23 cellular contexts compared by ENCODE assay signal in genomic region chr5:169289520-169289919, GRCh38. TPM values are rescaled to one million over a fixed set of nuclear protein-coding genes. Genes with fewer than 3 reads are reported as not detected.
DNase-seq lines count a peak whose midpoint lies in the region; ATAC-seq and TF ChIP-seq lines count a peak whose summit lies in the region.
"Had no signal": no experiment of that assay in that cellular context is flagged by ENCODE, and none has a peak within 500 bp of the region (broad histone marks: within the 10 kb centered on the region; RNA-seq: fewer than 3 reads in every experiment).

No MANE protein-coding gene starts in this region.

- no peaks in the 10 kb centered on the region for H4K20me1 ChIP-seq in mammary epithelial cell (ENCODE audit: insufficient read depth, low read length)

- no peaks in the 10 kb centered on the region for H3K36me3 ChIP-seq in mammary epithelial cell (ENCODE audit: insufficient read depth, low read length)
- H3K36me3 ChIP-seq in RWPE2 (ENCODE audit: low read depth), result no peaks in the 10 kb centered on the region
- no peaks in the 10 kb centered on the region for H3K36me3 ChIP-seq in stomach smooth muscle (ENCODE audit: control insufficient read depth in 2 of 2, insufficient read depth in 2 of 2, low read length in 2 of 2)
- H3K36me3 ChIP-seq: heart right ventricle, left lung, vagina had no signal

- no peak overlapping the region for H3K4me3 Mint-ChIP-seq in MCF 10A (ENCODE audit: unreplicated experiment)
- no peak overlapping the region for H3K4me3 Mint-ChIP-seq in stimulated activated memory B cell treated with anti-CD40 and anti-IgM and Interleukin-4, amounts not matched to agents 10 μg/mL and 1 μg/mL and 100 μg/mL, for 72 hours
- H3K4me3 Mint-ChIP-seq: activated CD4-positive, alpha-beta T cell treated with anti-CD3 and anti-CD28 coated beads, Interleukin-2, amount 10 ng/mL, durations not matched to agents 24 days and 14 days; activated CD8-positive, alpha-beta memory T cell treated with anti-CD3 and anti-CD28 coated beads, Interleukin-2, amount 10 ng/mL, durations not matched to agents 7 days and 5 days; activated naive CD8-positive, alpha-beta T cell; activated T-helper 1 cell treated with anti-CD3 and anti-CD28 coated beads, Interleukin-12 subunit alpha, Interleukin-12 subunit beta, Interleukin-2, Interleukin-4 antibody, amounts not matched to agents 30 ng/mL and 10 ng/mL and 1 ng/mL, durations not matched to agents 14 hours and 24 hours and 36 hours; T-cell had no signal

- dilution Hi-C loops in mammary epithelial cell (cut with HindIII; ENCODE audit: low sequenced_read_pairs), result loop anchor here (5.0 kb wide), 1 partner anchor 33 kb away; no protein-coding TSS in a partner anchor

- peaks cover 45% of the 10 kb centered on the region for H3K79me2 ChIP-seq in mammary epithelial cell (ENCODE audit: insufficient read depth, low read length)

- no peak overlapping the region for H3K27ac Mint-ChIP-seq in MCF 10A (ENCODE audit: low read depth, unreplicated experiment)
- H3K27ac Mint-ChIP-seq in stimulated activated memory B cell treated with anti-CD40 and anti-IgM and Interleukin-4, amounts not matched to agents 10 μg/mL and 1 μg/mL and 100 μg/mL, for 72 hours, result no peak overlapping the region
- H3K27ac Mint-ChIP-seq: activated CD4-positive, alpha-beta T cell treated with anti-CD3 and anti-CD28 coated beads, Interleukin-2, amount 10 ng/mL, durations not matched to agents 24 days and 14 days; activated CD8-positive, alpha-beta memory T cell treated with anti-CD3 and anti-CD28 coated beads, Interleukin-2, amount 10 ng/mL, durations not matched to agents 7 days and 5 days; activated naive CD8-positive, alpha-beta T cell; activated T-helper 1 cell treated with anti-CD3 and anti-CD28 coated beads, Interleukin-12 subunit alpha, Interleukin-12 subunit beta, Interleukin-2, Interleukin-4 antibody, amounts not matched to agents 30 ng/mL and 10 ng/mL and 1 ng/mL, durations not matched to agents 14 hours and 24 hours and 36 hours; T-cell had no signal

- H3K9me3 ChIP-seq in mammary epithelial cell (replicated peaks; ENCODE audit: insufficient read depth, low read length) (no peaks in the 10 kb centered on the region), RWPE2 (ENCODE audit: severe bottlenecking) (no peaks in the 10 kb centered on the region), stomach smooth muscle (ENCODE audit: control insufficient read depth in 2 of 2, low read length in 2 of 2) (no peaks in the 10 kb centered on the region)
- H3K9me3 ChIP-seq: vagina had no signal

- POLR2A ChIA-PET in MCF 10A (lab: Yijun Ruan, JAX), result no interaction called here

- H2AFZ ChIP-seq in mammary epithelial cell (ENCODE audit: low read depth, low read length), result no peak overlapping the region

- H3K4me3 ChIP-seq in mammary epithelial cell (replicated peaks in 1 of 3; ENCODE audit: insufficient read depth in 1 of 3, low read depth in 2 of 3, low read length in 3 of 3) (no peak overlapping the region), RWPE2 (ENCODE audit: severe bottlenecking) (no peak overlapping the region), stomach smooth muscle (ENCODE audit: low read length in 2 of 2) (peak overlapping the region in 1 of 2 donors; percentile 40)
- H3K4me3 ChIP-seq: heart right ventricle, left lung, vagina had no signal

- H3K9ac ChIP-seq in mammary epithelial cell (ENCODE audit: insufficient read depth, low read length), result no peak overlapping the region
- H3K9ac ChIP-seq in stomach smooth muscle (ENCODE audit: low read length in 2 of 2), result no peak overlapping the region

- H3K9me3 Mint-ChIP-seq in MCF 10A (ENCODE audit: unreplicated experiment), result no peaks in the 10 kb centered on the region
- no peaks in the 10 kb centered on the region for H3K9me3 Mint-ChIP-seq in stimulated activated memory B cell treated with anti-CD40 and anti-IgM and Interleukin-4, amounts not matched to agents 10 μg/mL and 1 μg/mL and 100 μg/mL, for 72 hours
- H3K9me3 Mint-ChIP-seq: activated CD4-positive, alpha-beta T cell treated with anti-CD3 and anti-CD28 coated beads, Interleukin-2, amount 10 ng/mL, durations not matched to agents 24 days and 14 days; activated T-helper 1 cell treated with anti-CD3 and anti-CD28 coated beads, Interleukin-12 subunit alpha, Interleukin-12 subunit beta, Interleukin-2, Interleukin-4 antibody, amounts not matched to agents 30 ng/mL and 10 ng/mL and 1 ng/mL, durations not matched to agents 14 hours and 24 hours and 36 hours had no signal

- ATAC-seq in RWPE2 (ENCODE audit: low read depth), result peak; percentile 35; the same call in 2 of the 3 replicates
- ATAC-seq in foreskin keratinocyte, result no peak
- ATAC-seq in stimulated activated memory B cell treated with anti-CD40 and anti-IgM and Interleukin-4, amounts not matched to agents 10 μg/mL and 1 μg/mL and 100 μg/mL, for 72 hours, result no peak
- ATAC-seq: activated CD8-positive, alpha-beta memory T cell treated with anti-CD3 and anti-CD28 coated beads, Interleukin-2, amount 10 ng/mL, durations not matched to agents 7 days and 5 days; left lung had no signal

- in situ Hi-C loops in mammary epithelial cell (cut with MboI; ENCODE audit: low sequenced_read_pairs in 2 of 2), result no loop called here

- H3K36me3 Mint-ChIP-seq in MCF 10A (ENCODE audit: insufficient read depth, unreplicated experiment), result no peaks in the 10 kb centered on the region
- H3K36me3 Mint-ChIP-seq in stimulated activated memory B cell treated with anti-CD40 and anti-IgM and Interleukin-4, amounts not matched to agents 10 μg/mL and 1 μg/mL and 100 μg/mL, for 72 hours, result no peaks in the 10 kb centered on the region
- H3K36me3 Mint-ChIP-seq: activated CD8-positive, alpha-beta memory T cell treated with anti-CD3 and anti-CD28 coated beads, Interleukin-2, amount 10 ng/mL, durations not matched to agents 7 days and 5 days; activated naive CD8-positive, alpha-beta T cell; T-cell had no signal

- intact Hi-C loops in MCF 10A (cut with micrococcal nuclease), result no loop called here
- intact Hi-C loops in mammary epithelial cell (cut with micrococcal nuclease), result no loop called here

- H3K4me2 ChIP-seq in mammary epithelial cell (ENCODE audit: insufficient read depth, low read depth, low read length), result no peak overlapping the region

- CTCF ChIA-PET in MCF 10A (lab: Yijun Ruan, JAX) (interaction anchor here (0.6 to 1.4 kb wide), 4 partner anchors 12 to 302 kb away, joined by 3 to 4 read pairs (median 3); no protein-coding TSS in a partner anchor), mammary epithelial cell (lab: Charles Lee; ENCODE audit: low non-redundant PET) (no interaction called here)

- H3K4me1 ChIP-seq in mammary epithelial cell (ENCODE audit: insufficient read depth, low read length) (peaks cover 14% of the 10 kb centered on the region), RWPE2 (ENCODE audit: insufficient read depth, poor library complexity, severe bottlenecking) (no peaks in the 10 kb centered on the region), foreskin keratinocyte (no peaks in the 10 kb centered on the region), stomach smooth muscle (ENCODE audit: control insufficient read depth, insufficient read depth, low read length) (peaks cover 50% of the 10 kb centered on the region)
- H3K4me1 ChIP-seq: left lung had no signal

- DNase-seq in MCF 10A (ENCODE audit: unreplicated experiment) (peak; percentile 22), mammary epithelial cell (no peak), RWPE2 (ENCODE audit: low spot score) (no peak), foreskin keratinocyte (no peak), NAMALWA (ENCODE audit: low spot score) (no peak), COLO668 (lab: John Stamatoyannopoulos, UW; ENCODE audit: unreplicated experiment) (no peak)
- DNase-seq: activated CD4-positive, alpha-beta T cell treated with anti-CD3 and anti-CD28 coated beads, Interleukin-2, amount 10 ng/mL, durations not matched to agents 24 days and 14 days; activated CD8-positive, alpha-beta memory T cell treated with anti-CD3 and anti-CD28 coated beads, Interleukin-2, amount 10 ng/mL, durations not matched to agents 7 days and 5 days; C1 segment of cervical spinal cord; DMS153; heart right ventricle; left lung; NCI-H2107; NCI-H524 treated with DMSO at 0.1 percent for 48 hours; retina; Right ventricle myocardium superior; stimulated activated CD8-positive, alpha-beta memory T cell treated with anti-CD3 and anti-CD28 coated beads, Interleukin-4, amount 100 ng/mL, for 48 hours; T-cell had no signal

- no peak overlapping the region for H3K27ac ChIP-seq in mammary epithelial cell (ENCODE audit: insufficient read depth, low read depth, low read length)
- no peak overlapping the region for H3K27ac ChIP-seq in RWPE2 (ENCODE audit: poor library complexity, severe bottlenecking)
- no peak overlapping the region for H3K27ac ChIP-seq in foreskin keratinocyte
- H3K27ac ChIP-seq in stomach smooth muscle (ENCODE audit: low read length), result peak overlapping the region; percentile 75
- H3K27ac ChIP-seq: heart right ventricle, left lung, vagina had no signal

- WGBS in mammary epithelial cell (ENCODE audit: low coverage, missing lambda C conversion rate), result 92% methylated on average over 2 of the region's 2 CpGs

- BruUV-seq in MCF 10A (replicated peaks; lab: Mats Ljungman, UMichigan) (no TSS peak), mammary epithelial cell (replicated peaks; lab: Mats Ljungman, UMichigan) (no TSS peak)

- H3K27me3 ChIP-seq in mammary epithelial cell (ENCODE audit: insufficient read depth, low read length) (no peaks in the 10 kb centered on the region), RWPE2 (ENCODE audit: insufficient read depth, poor library complexity, severe bottlenecking) (no peaks in the 10 kb centered on the region), foreskin keratinocyte (no peaks in the 10 kb centered on the region), stomach smooth muscle (ENCODE audit: control insufficient read depth in 1 of 2, insufficient read depth in 2 of 2, low read length in 2 of 2) (no peaks in the 10 kb centered on the region)
- H3K27me3 ChIP-seq: left lung, vagina had no signal

- TF ChIP-seq CTCF in MCF 10A (IDR thresholded peaks at IDR 0.05; ENCODE audit: unreplicated experiment), result no peak
- peak in 1 of 2 donors; percentile 27 for TF ChIP-seq CTCF in mammary epithelial cell (conservative IDR thresholded peaks at IDR 0.05 in 1 of 2, IDR thresholded peaks at IDR 0.05 in 1 of 2; ENCODE audit: extremely low read depth in 1 of 2, insufficient read depth in 1 of 2, low read depth in 1 of 2, low read length in 2 of 2)
- peak; percentile 33 for TF ChIP-seq CTCF in RWPE2 (IDR thresholded peaks at IDR 0.05; ENCODE audit: poor library complexity, severe bottlenecking)
- peak; percentile 22 for TF ChIP-seq CTCF in foreskin keratinocyte (conservative IDR thresholded peaks at IDR 0.05)

- no peaks in the 10 kb centered on the region for H3K27me3 Mint-ChIP-seq in MCF 10A (ENCODE audit: insufficient read depth, unreplicated experiment)
- H3K27me3 Mint-ChIP-seq in stimulated activated memory B cell treated with anti-CD40 and anti-IgM and Interleukin-4, amounts not matched to agents 10 μg/mL and 1 μg/mL and 100 μg/mL, for 72 hours, result no peaks in the 10 kb centered on the region
- H3K27me3 Mint-ChIP-seq: activated CD4-positive, alpha-beta T cell treated with anti-CD3 and anti-CD28 coated beads, Interleukin-2, amount 10 ng/mL, durations not matched to agents 24 days and 14 days; activated CD8-positive, alpha-beta memory T cell treated with anti-CD3 and anti-CD28 coated beads, Interleukin-2, amount 10 ng/mL, durations not matched to agents 7 days and 5 days had no signal

- H3K4me1 Mint-ChIP-seq in MCF 10A (ENCODE audit: insufficient read depth, unreplicated experiment), result peaks cover 7% of the 10 kb centered on the region
- H3K4me1 Mint-ChIP-seq in stimulated activated memory B cell treated with anti-CD40 and anti-IgM and Interleukin-4, amounts not matched to agents 10 μg/mL and 1 μg/mL and 100 μg/mL, for 72 hours, result no peaks in the 10 kb centered on the region
- H3K4me1 Mint-ChIP-seq: activated CD4-positive, alpha-beta T cell treated with anti-CD3 and anti-CD28 coated beads, Interleukin-2, amount 10 ng/mL, durations not matched to agents 24 days and 14 days; activated CD8-positive, alpha-beta memory T cell treated with anti-CD3 and anti-CD28 coated beads, Interleukin-2, amount 10 ng/mL, durations not matched to agents 7 days and 5 days; T-cell had no signal

RNA-seq across cellular contexts. Expression of gene SLIT3, which starts 11.4 kb away (rescaled TPM):
- total RNA-seq in MCF 10A (2022) (0.34 and 0.89 TPM in 2 replicates), mammary epithelial cell (10 to 100 TPM; 14.7 to 25.1 TPM), foreskin keratinocyte (5.6 and 9.9 TPM in 2 replicates)
- polyA plus RNA-seq in mammary epithelial cell (21.7 TPM), foreskin keratinocyte (3.9 and 4.9 TPM in 2 replicates)
- 40.2 TPM for polyA minus RNA-seq in mammary epithelial cell
